ENCODE assay signal across 19 cellular contexts in genomic region chr16:4718466-4718865, GRCh38.
"Had no signal": no experiment of that assay in that cellular context is flagged by ENCODE, and none has a peak within 500 bp of the region (broad histone marks: within the 10 kb centered on the region; RNA-seq: fewer than 3 reads in every experiment).

No MANE protein-coding gene starts in this region.

- H3K4me1 Mint-ChIP-seq: activated CD4-positive, alpha-beta T cell treated with anti-CD3 and anti-CD28 coated beads, Interleukin-2, amount 10 ng/mL, durations not matched to agents 7 days and 5 days; naive thymus-derived CD8-positive, alpha-beta T cell had no signal

- H3K4me3 ChIP-seq: coronary artery, heart left ventricle, left ventricle myocardium inferior, ovary, right lobe of liver, stomach, testis had no signal

- ATAC-seq: activated T-cell treated with anti-CD3 and anti-CD28 coated beads, Interleukin-2, amount 50 U/mL, for 4 hours; heart left ventricle; naive thymus-derived CD8-positive, alpha-beta T cell; right lobe of liver had no signal

- DNase-seq: activated CD4-positive, alpha-beta T cell treated with anti-CD3 and anti-CD28 coated beads, Interleukin-2, amount 10 ng/mL, durations not matched to agents 7 days and 5 days; activated CD8-positive, alpha-beta memory T cell treated with anti-CD3 and anti-CD28 coated beads, Interleukin-2, amount 50 U/mL, for 4 hours; activated effector memory CD4-positive, alpha-beta T cell treated with Interleukin-2 at 50 U/mL for 16 hours; activated naive CD4-positive, alpha-beta T cell treated with anti-CD3 and anti-CD28 coated beads, Interleukin-2, amount 50 U/mL, for 16 hours; activated T-cell treated with anti-CD3 and anti-CD28 coated beads, Interleukin-2, amount 50 U/mL, for 4 hours; aorta; heart left ventricle; kidney glomerular epithelial cell; left ventricle myocardium inferior; naive thymus-derived CD8-positive, alpha-beta T cell; ovary; right lobe of liver; small intestine; stimulated activated CD4-positive, alpha-beta T cell treated with anti-CD3 and anti-CD28 coated beads, Interleukin-4, amount 100 ng/mL, for 1 hour; stomach; T-helper 9 cell; testis had no signal

- H3K4me3 Mint-ChIP-seq: activated CD4-positive, alpha-beta T cell treated with anti-CD3 and anti-CD28 coated beads, Interleukin-2, amount 10 ng/mL, durations not matched to agents 7 days and 5 days; activated T-cell treated with anti-CD3 and anti-CD28 coated beads, Interleukin-2, amount 50 U/mL, for 4 hours; naive thymus-derived CD8-positive, alpha-beta T cell; type B pancreatic cell had no signal

- H3K27ac Mint-ChIP-seq: activated CD4-positive, alpha-beta T cell treated with anti-CD3 and anti-CD28 coated beads, Interleukin-2, amount 10 ng/mL, durations not matched to agents 7 days and 5 days; type B pancreatic cell had no signal

- H3K27me3 Mint-ChIP-seq: activated CD4-positive, alpha-beta T cell treated with anti-CD3 and anti-CD28 coated beads, Interleukin-2, amount 10 ng/mL, durations not matched to agents 7 days and 5 days; naive thymus-derived CD8-positive, alpha-beta T cell; type B pancreatic cell had no signal

- H3K27ac ChIP-seq: coronary artery, heart left ventricle, left ventricle myocardium inferior, ovary, right lobe of liver, stomach, testis had no signal

- H3K9me3 ChIP-seq: heart left ventricle, left ventricle myocardium inferior, ovary, right lobe of liver, stomach, testis had no signal

- H3K9me3 Mint-ChIP-seq: activated CD4-positive, alpha-beta T cell treated with anti-CD3 and anti-CD28 coated beads, Interleukin-2, amount 10 ng/mL, durations not matched to agents 7 days and 5 days; activated T-cell treated with anti-CD3 and anti-CD28 coated beads, Interleukin-2, amount 50 U/mL, for 4 hours; naive thymus-derived CD8-positive, alpha-beta T cell; type B pancreatic cell had no signal

- H3K4me1 ChIP-seq: heart left ventricle, left ventricle myocardium inferior, right lobe of liver, stomach, testis had no signal

- H3K27me3 ChIP-seq: heart left ventricle, ovary, right lobe of liver, stomach, testis had no signal

- H3K36me3 ChIP-seq: ovary had no signal
